1 cellular context compared by ENCODE assay signal in genomic region chr2:95231723-95232122, GRCh38.
TF ChIP-seq lines count a peak whose summit lies in the region.

No MANE protein-coding gene starts in this region.

TF ChIP-seq in HepG2, 621 proteins besides CTCF, POLR2A, EP300 and RAD21 (continues in another document):
- TF ChIP-seq ZNF501 (CRISPR knock-in tag; IDR thresholded peaks at IDR 0.05) (0 out of 2 replicates have a peak, but pooled peaks have one; percentile 22), AHDC1 (CRISPR knock-in tag; IDR thresholded peaks at IDR 0.05; ENCODE audit: borderline replicate concordance) (peak; percentile 68; the same call in 1 of the 2 replicates), GATAD2A (CRISPR knock-in tag; IDR thresholded peaks at IDR 0.05) (peak; percentile 66), ATF3 (CRISPR knock-in tag; IDR thresholded peaks at IDR 0.05) (peak; percentile 93), FOSL2 (CRISPR knock-in tag; IDR thresholded peaks at IDR 0.05) (peak; percentile 97), GABPB1 (CRISPR knock-in tag; IDR thresholded peaks at IDR 0.05) (peak; percentile 15; the same call in 1 of the 2 replicates), SCMH1 (CRISPR knock-in tag; IDR thresholded peaks at IDR 0.05; ENCODE audit: borderline replicate concordance) (no peak), ARID5B (CRISPR knock-in tag; IDR thresholded peaks at IDR 0.05) (peak; percentile 62), SMAD3 (CRISPR knock-in tag; IDR thresholded peaks at IDR 0.05) (peak; percentile 78; the same call in 1 of the 2 replicates), PHF8 (CRISPR knock-in tag; IDR thresholded peaks at IDR 0.05) (no peak), NR2F2 (IDR thresholded peaks at IDR 0.05; ENCODE audit: borderline replicate concordance, low read depth) (peak; percentile 75), CBX5 (CRISPR knock-in tag; IDR thresholded peaks at IDR 0.05; ENCODE audit: borderline replicate concordance) (peak; percentile 49; the same call in 1 of the 2 replicates), JUND (CRISPR knock-in tag; IDR thresholded peaks at IDR 0.05) (peak; percentile 94), HMG20A (CRISPR knock-in tag; IDR thresholded peaks at IDR 0.05; ENCODE audit: borderline replicate concordance) (peak; percentile 34; the same call in 1 of the 2 replicates), CEBPG (CRISPR knock-in tag; IDR thresholded peaks at IDR 0.05) (peak; percentile 78), HNF4G (IDR thresholded peaks at IDR 0.05; ENCODE audit: borderline replicate concordance, low read depth, low read length) (peak; percentile 29; the same call in 1 of the 2 replicates), HNF4G (CRISPR knock-in tag; IDR thresholded peaks at IDR 0.05; ENCODE audit: borderline replicate concordance, low read depth) (no peak), ZNF350 (CRISPR knock-in tag; IDR thresholded peaks at IDR 0.05; ENCODE audit: borderline replicate concordance, low read depth) (0 out of 2 replicates have a peak, but pooled peaks have one; percentile 31), IRF2 (CRISPR knock-in tag; IDR thresholded peaks at IDR 0.05) (peak; percentile 50; the same call in 1 of the 2 replicates), ZSCAN30 (CRISPR knock-in tag; IDR thresholded peaks at IDR 0.05) (no peak), ZNF740 (CRISPR knock-in tag; IDR thresholded peaks at IDR 0.05) (no peak), STAG1 (CRISPR knock-in tag; IDR thresholded peaks at IDR 0.05) (peak; percentile 92), ZFP90 (CRISPR knock-in tag; IDR thresholded peaks at IDR 0.05; ENCODE audit: borderline replicate concordance) (peak; percentile 100), TBL1XR1 (IDR thresholded peaks at IDR 0.05; ENCODE audit: borderline replicate concordance, low read length, partially characterized antibody) (peak; percentile 29), RARG (CRISPR knock-in tag; IDR thresholded peaks at IDR 0.05; ENCODE audit: low read depth) (no peak), ETV5 (CRISPR knock-in tag; IDR thresholded peaks at IDR 0.05; ENCODE audit: borderline replicate concordance) (peak; percentile 34; the same call in 1 of the 2 replicates), SAP130 (CRISPR knock-in tag; IDR thresholded peaks at IDR 0.05; ENCODE audit: low read depth) (peak; percentile 35; the same call in 1 of the 2 replicates), FOXJ3 (CRISPR knock-in tag; IDR thresholded peaks at IDR 0.05; ENCODE audit: borderline replicate concordance) (peak; percentile 22; the same call in 1 of the 2 replicates), MAX (IDR thresholded peaks at IDR 0.05) (0 out of 2 replicates have a peak, but pooled peaks have one; percentile 26), ZNF574 (CRISPR knock-in tag; IDR thresholded peaks at IDR 0.05) (0 out of 2 replicates have a peak, but pooled peaks have one; percentile 26), TGIF2 (CRISPR knock-in tag; IDR thresholded peaks at IDR 0.05) (peak; percentile 50; the same call in 1 of the 2 replicates), HNF1B (CRISPR knock-in tag; IDR thresholded peaks at IDR 0.05) (peak; percentile 43; the same call in 1 of the 2 replicates), NR2F1 (CRISPR knock-in tag; IDR thresholded peaks at IDR 0.05) (peak; percentile 95 to 96), HOXA3 (CRISPR knock-in tag; IDR thresholded peaks at IDR 0.05) (peak; percentile 23; the same call in 1 of the 2 replicates), MYPOP (CRISPR knock-in tag; IDR thresholded peaks at IDR 0.05) (no peak), ZNF224 (CRISPR knock-in tag; IDR thresholded peaks at IDR 0.05) (no peak), GLI4 (CRISPR knock-in tag; IDR thresholded peaks at IDR 0.05; ENCODE audit: borderline replicate concordance) (0 out of 2 replicates have a peak, but pooled peaks have one; percentile 64), ZNF672 (CRISPR knock-in tag; IDR thresholded peaks at IDR 0.05) (no peak), THRA (CRISPR knock-in tag; IDR thresholded peaks at IDR 0.05; ENCODE audit: borderline replicate concordance) (0 out of 2 replicates have a peak, but pooled peaks have one; percentile 45), KLF16 (CRISPR knock-in tag; IDR thresholded peaks at IDR 0.05) (peak in 1 of 2 experiments; percentile 68; a peak in 2 of 4 replicates), CEBPB (IDR thresholded peaks at IDR 0.05; ENCODE audit: borderline replicate concordance, low read depth, low read length) (peak; percentile 91), ZSCAN9 (CRISPR knock-in tag; IDR thresholded peaks at IDR 0.05; ENCODE audit: borderline replicate concordance) (0 out of 2 replicates have a peak, but pooled peaks have one; percentile 20), NR2C2 (CRISPR knock-in tag; IDR thresholded peaks at IDR 0.05; ENCODE audit: borderline replicate concordance) (peak; percentile 53; the same call in 1 of the 2 replicates), ATF4 (CRISPR knock-in tag; IDR thresholded peaks at IDR 0.05) (peak in 1 of 2 experiments; percentile 58; a peak in 1 of 4 replicates)
